1 cellular context compared by ENCODE assay signal in genomic region chr11:128593281-128593680, GRCh38.
TF ChIP-seq lines count a peak whose summit lies in the region.

No MANE protein-coding gene starts in this region.

TF ChIP-seq in GM23338, 12 proteins besides CTCF, POLR2A, EP300 and RAD21 (continued from another document):
- TF ChIP-seq, protein P1, sequence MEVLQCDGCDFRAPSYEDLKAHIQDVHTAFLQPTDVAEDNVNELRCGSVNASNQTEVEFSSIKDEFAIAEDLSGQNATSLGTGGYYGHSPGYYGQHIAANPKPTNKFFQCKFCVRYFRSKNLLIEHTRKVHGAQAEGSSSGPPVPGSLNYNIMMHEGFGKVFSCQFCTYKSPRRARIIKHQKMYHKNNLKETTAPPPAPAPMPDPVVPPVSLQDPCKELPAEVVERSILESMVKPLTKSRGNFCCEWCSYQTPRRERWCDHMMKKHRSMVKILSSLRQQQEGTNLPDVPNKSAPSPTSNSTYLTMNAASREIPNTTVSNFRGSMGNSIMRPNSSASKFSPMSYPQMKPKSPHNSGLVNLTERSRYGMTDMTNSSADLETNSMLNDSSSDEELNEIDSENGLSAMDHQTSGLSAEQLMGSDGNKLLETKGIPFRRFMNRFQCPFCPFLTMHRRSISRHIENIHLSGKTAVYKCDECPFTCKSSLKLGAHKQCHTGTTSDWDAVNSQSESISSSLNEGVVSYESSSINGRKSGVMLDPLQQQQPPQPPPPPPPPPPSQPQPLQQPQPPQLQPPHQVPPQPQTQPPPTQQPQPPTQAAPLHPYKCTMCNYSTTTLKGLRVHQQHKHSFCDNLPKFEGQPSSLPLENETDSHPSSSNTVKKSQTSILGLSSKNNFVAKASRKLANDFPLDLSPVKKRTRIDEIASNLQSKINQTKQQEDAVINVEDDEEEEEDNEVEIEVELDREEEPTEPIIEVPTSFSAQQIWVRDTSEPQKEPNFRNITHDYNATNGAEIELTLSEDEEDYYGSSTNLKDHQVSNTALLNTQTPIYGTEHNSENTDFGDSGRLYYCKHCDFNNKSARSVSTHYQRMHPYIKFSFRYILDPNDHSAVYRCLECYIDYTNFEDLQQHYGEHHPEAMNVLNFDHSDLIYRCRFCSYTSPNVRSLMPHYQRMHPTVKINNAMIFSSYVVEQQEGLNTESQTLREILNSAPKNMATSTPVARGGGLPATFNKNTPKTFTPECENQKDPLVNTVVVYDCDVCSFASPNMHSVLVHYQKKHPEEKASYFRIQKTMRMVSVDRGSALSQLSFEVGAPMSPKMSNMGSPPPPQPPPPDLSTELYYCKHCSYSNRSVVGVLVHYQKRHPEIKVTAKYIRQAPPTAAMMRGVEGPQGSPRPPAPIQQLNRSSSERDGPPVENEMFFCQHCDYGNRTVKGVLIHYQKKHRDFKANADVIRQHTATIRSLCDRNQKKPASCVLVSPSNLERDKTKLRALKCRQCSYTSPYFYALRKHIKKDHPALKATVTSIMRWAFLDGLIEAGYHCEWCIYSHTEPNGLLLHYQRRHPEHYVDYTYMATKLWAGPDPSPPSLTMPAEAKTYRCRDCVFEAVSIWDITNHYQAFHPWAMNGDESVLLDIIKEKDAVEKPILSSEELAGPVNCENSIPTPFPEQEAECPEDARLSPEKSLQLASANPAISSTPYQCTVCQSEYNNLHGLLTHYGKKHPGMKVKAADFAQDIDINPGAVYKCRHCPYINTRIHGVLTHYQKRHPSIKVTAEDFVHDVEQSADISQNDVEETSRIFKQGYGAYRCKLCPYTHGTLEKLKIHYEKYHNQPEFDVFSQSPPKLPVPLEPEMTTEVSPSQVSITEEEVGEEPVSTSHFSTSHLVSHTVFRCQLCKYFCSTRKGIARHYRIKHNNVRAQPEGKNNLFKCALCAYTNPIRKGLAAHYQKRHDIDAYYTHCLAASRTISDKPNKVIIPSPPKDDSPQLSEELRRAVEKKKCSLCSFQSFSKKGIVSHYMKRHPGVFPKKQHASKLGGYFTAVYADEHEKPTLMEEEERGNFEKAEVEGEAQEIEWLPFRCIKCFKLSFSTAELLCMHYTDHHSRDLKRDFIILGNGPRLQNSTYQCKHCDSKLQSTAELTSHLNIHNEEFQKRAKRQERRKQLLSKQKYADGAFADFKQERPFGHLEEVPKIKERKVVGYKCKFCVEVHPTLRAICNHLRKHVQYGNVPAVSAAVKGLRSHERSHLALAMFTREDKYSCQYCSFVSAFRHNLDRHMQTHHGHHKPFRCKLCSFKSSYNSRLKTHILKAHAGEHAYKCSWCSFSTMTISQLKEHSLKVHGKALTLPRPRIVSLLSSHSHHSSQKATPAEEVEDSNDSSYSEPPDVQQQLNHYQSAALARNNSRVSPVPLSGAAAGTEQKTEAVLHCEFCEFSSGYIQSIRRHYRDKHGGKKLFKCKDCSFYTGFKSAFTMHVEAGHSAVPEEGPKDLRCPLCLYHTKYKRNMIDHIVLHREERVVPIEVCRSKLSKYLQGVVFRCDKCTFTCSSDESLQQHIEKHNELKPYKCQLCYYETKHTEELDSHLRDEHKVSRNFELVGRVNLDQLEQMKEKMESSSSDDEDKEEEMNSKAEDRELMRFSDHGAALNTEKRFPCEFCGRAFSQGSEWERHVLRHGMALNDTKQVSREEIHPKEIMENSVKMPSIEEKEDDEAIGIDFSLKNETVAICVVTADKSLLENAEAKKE (CRISPR knock-in tag; IDR thresholded peaks at IDR 0.05): peak; percentile 99
- TF ChIP-seq ZNF114 (CRISPR knock-in tag; IDR thresholded peaks at IDR 0.05) (peak; percentile 43; the same call in 1 of the 2 replicates), ETS1 (IDR thresholded peaks at IDR 0.05) (no peak), EZH2 (IDR thresholded peaks at IDR 0.05; ENCODE audit: low read depth, unreplicated experiment) (no peak), CREB1 (CRISPR knock-in tag; IDR thresholded peaks at IDR 0.05; ENCODE audit: low read depth) (peak; percentile 42; the same call in 1 of the 2 replicates), NANOG (IDR thresholded peaks at IDR 0.05; ENCODE audit: borderline replicate concordance) (no peak; the same call in 1 of the 2 replicates), JUNB (IDR thresholded peaks at IDR 0.05; ENCODE audit: unreplicated experiment) (no peak)
TF ChIP-seq in GM23338: peak in this region for 3.
